Comparison of ENCODE assay signal across 17 cellular contexts in the genomic region with DNA sequence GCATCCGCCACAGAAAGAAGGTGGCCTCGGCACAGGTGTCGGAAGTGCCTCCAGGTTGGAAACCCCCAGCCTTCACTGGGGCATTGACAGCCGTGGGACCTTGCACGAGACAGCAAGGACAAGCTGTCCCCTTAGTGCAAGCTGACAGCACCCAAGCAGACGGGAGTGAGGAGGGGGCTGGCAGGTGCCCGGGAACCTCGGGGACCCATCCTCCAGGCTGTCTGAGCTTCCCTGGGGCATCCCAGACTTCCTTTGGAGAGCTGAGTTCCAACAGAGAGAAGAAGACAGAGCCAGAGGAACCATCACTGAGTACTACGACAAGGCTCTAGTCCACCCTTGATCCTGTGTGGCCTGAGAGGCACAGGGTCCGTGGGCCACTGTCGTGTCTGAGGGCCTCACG.
"Had no signal": no experiment of that assay in that cellular context is flagged by ENCODE, and none has a peak within 500 bp of the region (broad histone marks: within the 10 kb centered on the region; RNA-seq: fewer than 3 reads in every experiment).

No MANE protein-coding gene starts in this region.

- H3K4me3 ChIP-seq: sigmoid colon, skin epidermis, stomach, upper lobe of left lung, uterus had no signal

- H3K4me3 Mint-ChIP-seq: central memory CD8-positive, alpha-beta T cell; natural killer cell had no signal

- H3K4me1 ChIP-seq: foreskin keratinocyte, upper lobe of left lung, uterus had no signal

- ATAC-seq: foreskin keratinocyte, natural killer cell had no signal

- H3K27me3 ChIP-seq: sigmoid colon, stomach, upper lobe of left lung, uterus had no signal

- H3K9me3 Mint-ChIP-seq: central memory CD8-positive, alpha-beta T cell; natural killer cell had no signal

- H3K36me3 Mint-ChIP-seq: natural killer cell had no signal

- H3K4me1 Mint-ChIP-seq: central memory CD8-positive, alpha-beta T cell; natural killer cell had no signal

- DNase-seq: cortex of kidney; foreskin keratinocyte; head of caudate nucleus; hippocampal formation; kidney glomerular epithelial cell; mesendoderm; natural killer cell; sigmoid colon; stimulated activated CD4-positive, alpha-beta T cell treated with anti-CD3 and anti-CD28 coated beads, Interleukin-2, amount 100 ng/mL, for 24 hours; stimulated activated CD4-positive, alpha-beta T cell treated with anti-CD3 and anti-CD28 coated beads, Interleukin-4, amount 100 ng/mL, for 4 hours; stimulated activated naive CD4-positive, alpha-beta T cell; stomach; upper lobe of left lung; uterus had no signal

- H3K27ac Mint-ChIP-seq: natural killer cell had no signal

- H3K36me3 ChIP-seq: sigmoid colon, stomach, upper lobe of left lung, uterus had no signal

- H3K9me3 ChIP-seq: sigmoid colon, stomach, upper lobe of left lung, uterus had no signal

- FAIRE-seq: islet of Langerhans had no signal

- H3K27ac ChIP-seq: foreskin keratinocyte, sigmoid colon, skin epidermis, stomach, upper lobe of left lung, uterus had no signal

- H3K27me3 Mint-ChIP-seq: central memory CD8-positive, alpha-beta T cell had no signal
